ENCODE assay signal across 2 cellular contexts in genomic region chr12:62909340-62909739, GRCh38.
TF ChIP-seq lines count a peak whose summit lies in the region.

No MANE protein-coding gene starts in this region.

TF ChIP-seq in GM23338, 12 proteins besides CTCF, POLR2A, EP300 and RAD21:
- TF ChIP-seq REST (IDR thresholded peaks at IDR 0.05; ENCODE audit: unreplicated experiment) (no peak), NANOG (IDR thresholded peaks at IDR 0.05; ENCODE audit: borderline replicate concordance) (no peak), ZNF114 (CRISPR knock-in tag; IDR thresholded peaks at IDR 0.05) (no peak), POLR2AphosphoS5 (IDR thresholded peaks at IDR 0.05; ENCODE audit: low read depth) (no peak), STAT1 (IDR thresholded peaks at IDR 0.05; ENCODE audit: unreplicated experiment) (no peak), JUNB (IDR thresholded peaks at IDR 0.05; ENCODE audit: unreplicated experiment) (no peak), EZH2phosphoT487 (IDR thresholded peaks at IDR 0.05; ENCODE audit: unreplicated experiment) (no peak), EZH2 (IDR thresholded peaks at IDR 0.05; ENCODE audit: low read depth, unreplicated experiment) (no peak), CREB1 (CRISPR knock-in tag; IDR thresholded peaks at IDR 0.05; ENCODE audit: low read depth) (no peak), ZNF331 (CRISPR knock-in tag; IDR thresholded peaks at IDR 0.05; ENCODE audit: low read depth) (no peak)
- TF ChIP-seq, protein P1, sequence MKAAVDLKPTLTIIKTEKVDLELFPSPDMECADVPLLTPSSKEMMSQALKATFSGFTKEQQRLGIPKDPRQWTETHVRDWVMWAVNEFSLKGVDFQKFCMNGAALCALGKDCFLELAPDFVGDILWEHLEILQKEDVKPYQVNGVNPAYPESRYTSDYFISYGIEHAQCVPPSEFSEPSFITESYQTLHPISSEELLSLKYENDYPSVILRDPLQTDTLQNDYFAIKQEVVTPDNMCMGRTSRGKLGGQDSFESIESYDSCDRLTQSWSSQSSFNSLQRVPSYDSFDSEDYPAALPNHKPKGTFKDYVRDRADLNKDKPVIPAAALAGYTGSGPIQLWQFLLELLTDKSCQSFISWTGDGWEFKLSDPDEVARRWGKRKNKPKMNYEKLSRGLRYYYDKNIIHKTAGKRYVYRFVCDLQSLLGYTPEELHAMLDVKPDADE (IDR thresholded peaks at IDR 0.05) = no peak
- TF ChIP-seq, protein P2, sequence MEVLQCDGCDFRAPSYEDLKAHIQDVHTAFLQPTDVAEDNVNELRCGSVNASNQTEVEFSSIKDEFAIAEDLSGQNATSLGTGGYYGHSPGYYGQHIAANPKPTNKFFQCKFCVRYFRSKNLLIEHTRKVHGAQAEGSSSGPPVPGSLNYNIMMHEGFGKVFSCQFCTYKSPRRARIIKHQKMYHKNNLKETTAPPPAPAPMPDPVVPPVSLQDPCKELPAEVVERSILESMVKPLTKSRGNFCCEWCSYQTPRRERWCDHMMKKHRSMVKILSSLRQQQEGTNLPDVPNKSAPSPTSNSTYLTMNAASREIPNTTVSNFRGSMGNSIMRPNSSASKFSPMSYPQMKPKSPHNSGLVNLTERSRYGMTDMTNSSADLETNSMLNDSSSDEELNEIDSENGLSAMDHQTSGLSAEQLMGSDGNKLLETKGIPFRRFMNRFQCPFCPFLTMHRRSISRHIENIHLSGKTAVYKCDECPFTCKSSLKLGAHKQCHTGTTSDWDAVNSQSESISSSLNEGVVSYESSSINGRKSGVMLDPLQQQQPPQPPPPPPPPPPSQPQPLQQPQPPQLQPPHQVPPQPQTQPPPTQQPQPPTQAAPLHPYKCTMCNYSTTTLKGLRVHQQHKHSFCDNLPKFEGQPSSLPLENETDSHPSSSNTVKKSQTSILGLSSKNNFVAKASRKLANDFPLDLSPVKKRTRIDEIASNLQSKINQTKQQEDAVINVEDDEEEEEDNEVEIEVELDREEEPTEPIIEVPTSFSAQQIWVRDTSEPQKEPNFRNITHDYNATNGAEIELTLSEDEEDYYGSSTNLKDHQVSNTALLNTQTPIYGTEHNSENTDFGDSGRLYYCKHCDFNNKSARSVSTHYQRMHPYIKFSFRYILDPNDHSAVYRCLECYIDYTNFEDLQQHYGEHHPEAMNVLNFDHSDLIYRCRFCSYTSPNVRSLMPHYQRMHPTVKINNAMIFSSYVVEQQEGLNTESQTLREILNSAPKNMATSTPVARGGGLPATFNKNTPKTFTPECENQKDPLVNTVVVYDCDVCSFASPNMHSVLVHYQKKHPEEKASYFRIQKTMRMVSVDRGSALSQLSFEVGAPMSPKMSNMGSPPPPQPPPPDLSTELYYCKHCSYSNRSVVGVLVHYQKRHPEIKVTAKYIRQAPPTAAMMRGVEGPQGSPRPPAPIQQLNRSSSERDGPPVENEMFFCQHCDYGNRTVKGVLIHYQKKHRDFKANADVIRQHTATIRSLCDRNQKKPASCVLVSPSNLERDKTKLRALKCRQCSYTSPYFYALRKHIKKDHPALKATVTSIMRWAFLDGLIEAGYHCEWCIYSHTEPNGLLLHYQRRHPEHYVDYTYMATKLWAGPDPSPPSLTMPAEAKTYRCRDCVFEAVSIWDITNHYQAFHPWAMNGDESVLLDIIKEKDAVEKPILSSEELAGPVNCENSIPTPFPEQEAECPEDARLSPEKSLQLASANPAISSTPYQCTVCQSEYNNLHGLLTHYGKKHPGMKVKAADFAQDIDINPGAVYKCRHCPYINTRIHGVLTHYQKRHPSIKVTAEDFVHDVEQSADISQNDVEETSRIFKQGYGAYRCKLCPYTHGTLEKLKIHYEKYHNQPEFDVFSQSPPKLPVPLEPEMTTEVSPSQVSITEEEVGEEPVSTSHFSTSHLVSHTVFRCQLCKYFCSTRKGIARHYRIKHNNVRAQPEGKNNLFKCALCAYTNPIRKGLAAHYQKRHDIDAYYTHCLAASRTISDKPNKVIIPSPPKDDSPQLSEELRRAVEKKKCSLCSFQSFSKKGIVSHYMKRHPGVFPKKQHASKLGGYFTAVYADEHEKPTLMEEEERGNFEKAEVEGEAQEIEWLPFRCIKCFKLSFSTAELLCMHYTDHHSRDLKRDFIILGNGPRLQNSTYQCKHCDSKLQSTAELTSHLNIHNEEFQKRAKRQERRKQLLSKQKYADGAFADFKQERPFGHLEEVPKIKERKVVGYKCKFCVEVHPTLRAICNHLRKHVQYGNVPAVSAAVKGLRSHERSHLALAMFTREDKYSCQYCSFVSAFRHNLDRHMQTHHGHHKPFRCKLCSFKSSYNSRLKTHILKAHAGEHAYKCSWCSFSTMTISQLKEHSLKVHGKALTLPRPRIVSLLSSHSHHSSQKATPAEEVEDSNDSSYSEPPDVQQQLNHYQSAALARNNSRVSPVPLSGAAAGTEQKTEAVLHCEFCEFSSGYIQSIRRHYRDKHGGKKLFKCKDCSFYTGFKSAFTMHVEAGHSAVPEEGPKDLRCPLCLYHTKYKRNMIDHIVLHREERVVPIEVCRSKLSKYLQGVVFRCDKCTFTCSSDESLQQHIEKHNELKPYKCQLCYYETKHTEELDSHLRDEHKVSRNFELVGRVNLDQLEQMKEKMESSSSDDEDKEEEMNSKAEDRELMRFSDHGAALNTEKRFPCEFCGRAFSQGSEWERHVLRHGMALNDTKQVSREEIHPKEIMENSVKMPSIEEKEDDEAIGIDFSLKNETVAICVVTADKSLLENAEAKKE (CRISPR knock-in tag; IDR thresholded peaks at IDR 0.05) = no peak

TF ChIP-seq in K562, 482 proteins besides CTCF, POLR2A, EP300 and RAD21 (continues in another document):
- TF ChIP-seq ELF4 (CRISPR knock-in tag; IDR thresholded peaks at IDR 0.05) = no peak
- TF ChIP-seq ZNF197 (CRISPR knock-in tag; IDR thresholded peaks at IDR 0.05; ENCODE audit: low read depth) = 0 out of 2 replicates have a peak, but pooled peaks have one; percentile 21
- TF ChIP-seq WHSC1 (IDR thresholded peaks at IDR 0.05; ENCODE audit: low read length) = no peak
- peak; percentile 31; the same call in 1 of the 2 replicates for TF ChIP-seq BACH1 (tag; IDR thresholded peaks at IDR 0.05)
- peak in 1 of 2 experiments; percentile 32; a peak in 1 of 4 replicates for TF ChIP-seq KDM1A (IDR thresholded peaks at IDR 0.05)
- TF ChIP-seq ZNF592 (IDR thresholded peaks at IDR 0.05) = peak; percentile 32; the same call in 1 of the 2 replicates
- no peak for TF ChIP-seq AFF1 (IDR thresholded peaks at IDR 0.05; ENCODE audit: low read depth in 1 of 2, partially characterized antibody in 2 of 2)
- peak; percentile 11; the same call in 1 of the 2 replicates for TF ChIP-seq ARID1B (IDR thresholded peaks at IDR 0.05)
- no peak for TF ChIP-seq SMARCB1 (IDR thresholded peaks at IDR 0.05; ENCODE audit: insufficient read length, low read depth)
- peak; percentile 50; the same call in 1 of the 2 replicates for TF ChIP-seq ZNF395 (CRISPR knock-in tag; IDR thresholded peaks at IDR 0.05)
- TF ChIP-seq MTA1 (IDR thresholded peaks at IDR 0.05; ENCODE audit: borderline replicate concordance) = no peak
- no peak for TF ChIP-seq SMAD4 (CRISPR knock-in tag; conservative IDR thresholded peaks at IDR 0.05)
- TF ChIP-seq CBFA2T3 (IDR thresholded peaks at IDR 0.05) = peak; percentile 54
